19 cellular contexts compared by ENCODE assay signal in the genomic region with DNA sequence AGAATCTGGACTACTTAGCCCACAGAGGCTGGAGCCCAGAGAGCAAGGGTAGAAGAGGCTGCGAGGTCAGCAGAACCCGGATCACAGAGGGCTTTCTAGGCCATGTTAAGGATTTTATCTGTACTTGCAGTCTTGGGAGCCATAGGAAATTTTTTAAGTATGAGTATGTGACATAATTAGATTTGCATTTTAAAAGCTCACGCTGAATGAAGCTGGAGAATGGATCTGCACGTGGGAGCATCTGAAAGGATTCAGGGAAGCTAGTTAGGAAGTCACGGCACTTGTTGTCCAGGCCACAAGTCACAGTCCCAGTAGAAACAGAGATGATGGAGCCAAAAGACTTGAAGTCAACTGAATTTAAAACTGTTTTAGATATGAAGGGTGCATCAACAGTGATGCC. TPM values are rescaled to one million over a fixed set of nuclear protein-coding genes. Genes with fewer than 3 reads are reported as not detected.
DNase-seq lines count a peak whose midpoint lies in the region; ATAC-seq and TF ChIP-seq lines count a peak whose summit lies in the region.
"Had no signal": no experiment of that assay in that cellular context is flagged by ENCODE, and none has a peak within 500 bp of the region (broad histone marks: within the 10 kb centered on the region; RNA-seq: fewer than 3 reads in every experiment).

No MANE protein-coding gene starts in this region.

- H3K4me2 ChIP-seq in H9 (ENCODE audit: insufficient read depth, insufficient read length, low read length): no peak overlapping the region

- no peak overlapping the region for H3K18ac ChIP-seq in H9 (ENCODE audit: insufficient read length, low read depth, low read length)

- H2BK15ac ChIP-seq in H9 (ENCODE audit: low read depth, low read length): no peak overlapping the region

- H4K91ac ChIP-seq in H9 (ENCODE audit: insufficient read length, low read depth, low read length): no peak overlapping the region

- no peak overlapping the region for H2BK20ac ChIP-seq in H9 (ENCODE audit: low read depth, low read length, poor library complexity, severe bottlenecking)

- no peak overlapping the region for H3K27ac ChIP-seq in H9 (ENCODE audit: insufficient read length, low read depth, low read length)
- peak overlapping the region; percentile 0 for H3K27ac ChIP-seq in muscle layer of colon (ENCODE audit: low read depth, low read length)
- H3K27ac ChIP-seq in stomach smooth muscle (ENCODE audit: low read length): peak overlapping the region; percentile 24

- H4K20me1 ChIP-seq in H9 (ENCODE audit: control insufficient read depth, insufficient read depth, insufficient read length): no peaks in the 10 kb centered on the region

- H3K27me3 ChIP-seq in H9 (ENCODE audit: insufficient read depth, low read length) (no peaks in the 10 kb centered on the region), muscle layer of colon (ENCODE audit: control insufficient read depth in 1 of 2, insufficient read depth in 2 of 2, low read length in 2 of 2) (no peaks in the 10 kb centered on the region), stomach smooth muscle (ENCODE audit: control insufficient read depth in 1 of 2, insufficient read depth in 2 of 2, low read length in 2 of 2) (no peaks in the 10 kb centered on the region)

- H3K36me3 Mint-ChIP-seq in H9 (ENCODE audit: insufficient read depth in 1 of 3, low read depth in 3 of 3) (peaks cover 0 to 8% (median 6%) of the 10 kb centered on the region in 3 experiments; a peak in 4 of 7 replicates), WTC11 (0 out of 2 replicates have a peak, but pooled peaks cover 2% of the 10 kb centered on the region)
- H3K36me3 Mint-ChIP-seq in activated T-cell treated with anti-CD3 and anti-CD28 coated beads, Interleukin-2, amount 50 U/mL, for 72 hours (ENCODE audit: insufficient read depth in 2 of 2): peaks cover 0 to 2% of the 10 kb centered on the region in 2 donors

- CTCF ChIA-PET in WTC11 (lab: Charles Lee): no interaction called here

- H3K4me1 Mint-ChIP-seq in H9 (peaks cover 53 to 56% of the 10 kb centered on the region in 2 experiments), WTC11 (peaks cover 68% of the 10 kb centered on the region)
- H3K4me1 Mint-ChIP-seq in activated T-cell treated with anti-CD3 and anti-CD28 coated beads, Interleukin-2, amount 50 U/mL, for 72 hours (ENCODE audit: low read depth): no peaks in the 10 kb centered on the region

- H2BK120ac ChIP-seq in H9 (ENCODE audit: low read depth, low read length, poor library complexity, severe bottlenecking): no peak overlapping the region

- H3K79me2 ChIP-seq in H9 (ENCODE audit: insufficient read depth, low read length): peaks cover 22% of the 10 kb centered on the region; the same call in 1 of the 2 replicates

- H3K9me3 Mint-ChIP-seq in H9: no peaks in the 10 kb centered on the region
- no peaks in the 10 kb centered on the region for H3K9me3 Mint-ChIP-seq in WTC11
- H3K9me3 Mint-ChIP-seq in activated T-cell treated with anti-CD3 and anti-CD28 coated beads, Interleukin-2, amount 50 U/mL, for 72 hours: no peaks in the 10 kb centered on the region
- H3K9me3 Mint-ChIP-seq: CD4-positive, alpha-beta T cell had no signal

- peaks cover 7% of the 10 kb centered on the region for H3K36me3 ChIP-seq in muscle layer of colon (ENCODE audit: insufficient read depth, low read length)
- H3K36me3 ChIP-seq in stomach smooth muscle (ENCODE audit: control insufficient read depth in 2 of 2, insufficient read depth in 2 of 2, low read length in 2 of 2): peaks cover 0 to 6% of the 10 kb centered on the region in 2 donors

- H3K4me3 Mint-ChIP-seq in H9: no peak overlapping the region
- H3K4me3 Mint-ChIP-seq in WTC11: no peak overlapping the region
- no peak overlapping the region for H3K4me3 Mint-ChIP-seq in activated T-cell treated with anti-CD3 and anti-CD28 coated beads, Interleukin-2, amount 50 U/mL, for 72 hours
- H3K4me3 Mint-ChIP-seq: B cell; CD4-positive, alpha-beta T cell had no signal

- H4K8ac ChIP-seq in H9 (replicated peaks; ENCODE audit: insufficient read length, low read depth, low read length): no peak overlapping the region

- H3K9me3 ChIP-seq in H9 (ENCODE audit: control insufficient read depth, low read depth, low read length) (no peaks in the 10 kb centered on the region), muscle layer of colon (ENCODE audit: low read length) (no peaks in the 10 kb centered on the region), stomach smooth muscle (ENCODE audit: control insufficient read depth in 2 of 2, low read length in 2 of 2) (no peaks in the 10 kb centered on the region)

- WGBS in H9 (ENCODE audit: extremely low coverage, insufficient read length, low lambda C conversion rate): no CpG with 5 or more reads among the region's 5 CpGs

- H3K27ac Mint-ChIP-seq in H9: peak overlapping the region in 2 of 3 experiments; percentile 0 to 52; a peak in 2 of 7 replicates
- H3K27ac Mint-ChIP-seq in WTC11: peak overlapping the region; percentile 15
- H3K27ac Mint-ChIP-seq in activated T-cell treated with anti-CD3 and anti-CD28 coated beads, Interleukin-2, amount 50 U/mL, for 72 hours: no peak overlapping the region
- H3K27ac Mint-ChIP-seq: CD4-positive, alpha-beta T cell had no signal

- H3K56ac ChIP-seq in H9 (ENCODE audit: insufficient read length, low read depth, low read length): no peak overlapping the region

- H3K4me3 ChIP-seq in muscle layer of colon (ENCODE audit: low read depth in 1 of 2, low read length in 2 of 2) (no peak overlapping the region), stomach smooth muscle (ENCODE audit: low read length in 2 of 2) (no peak overlapping the region)

- no peak for ATAC-seq in WTC11
- no peak for ATAC-seq in activated T-cell treated with anti-CD3 and anti-CD28 coated beads, Interleukin-2, amount 50 U/mL, for 72 hours (replicated peaks in 1 of 2)
- ATAC-seq: HCT116, HepG2 had no signal

- H2AK5ac ChIP-seq in H9 (ENCODE audit: insufficient read length, low read length): no peak overlapping the region

- no peak overlapping the region for H4K5ac ChIP-seq in H9 (ENCODE audit: insufficient read length, low read depth, low read length)

- no peak overlapping the region for H3K23ac ChIP-seq in H9 (ENCODE audit: insufficient read length, low read depth, low read length)

- H3K4me1 ChIP-seq in H9 (ENCODE audit: insufficient read depth, low read length): peaks cover 11% of the 10 kb centered on the region
- H3K4me1 ChIP-seq in muscle layer of colon (ENCODE audit: insufficient read depth, low read length): peaks cover 76% of the 10 kb centered on the region
- peaks cover 21% of the 10 kb centered on the region for H3K4me1 ChIP-seq in stomach smooth muscle (ENCODE audit: control insufficient read depth, insufficient read depth, low read length)

- DNase-seq in H9: no peak
- DNase-seq in WTC11 (ENCODE audit: low spot score): no peak
- no peak for DNase-seq in UCSD-AML1 (lab: John Stamatoyannopoulos, UW; ENCODE audit: unreplicated experiment)
- no peak for DNase-seq in activated T-cell treated with anti-CD3 and anti-CD28 coated beads, Interleukin-2, amount 50 U/mL, for 72 hours
- no peak for DNase-seq in occipital lobe (lab: John Stamatoyannopoulos, UW)
- DNase-seq: Calu3; CD4-positive, alpha-beta T cell; Karpas-422; MM.1S; NCI-H1092 treated with DMSO at 0.1 percent for 48 hours; NCI-H1694; NCI-H2107; NCI-H69; SHP77 had no signal

- H3K23me2 ChIP-seq in H9 (ENCODE audit: insufficient read length, low read depth, low read length, poor library complexity, severe bottlenecking): no peaks in the 10 kb centered on the region

- H3K9ac ChIP-seq in H9 (ENCODE audit: extremely low read depth, insufficient read length, low read length) (no peak overlapping the region), muscle layer of colon (ENCODE audit: low read length) (no peak overlapping the region), stomach smooth muscle (ENCODE audit: low read length in 2 of 2) (no peak overlapping the region)

- POLR2A ChIA-PET in WTC11 (lab: Charles Lee): interaction anchor here (0.8 kb wide), 1 partner anchor 13 kb away, joined by 3 read pairs; no protein-coding TSS in a partner anchor

- TF ChIP-seq CTCF in H9 (conservative IDR thresholded peaks at IDR 0.05) (no peak), WTC11 (IDR thresholded peaks at IDR 0.05) (no peak)

- H3K4ac ChIP-seq in H9 (ENCODE audit: low read depth, low read length): no peak overlapping the region

- H2BK12ac ChIP-seq in H9 (ENCODE audit: insufficient read length, low read depth, low read length): no peak overlapping the region

- no peak overlapping the region for H2AFZ ChIP-seq in H9 (ENCODE audit: low read length)

- H3K79me1 ChIP-seq in H9 (ENCODE audit: insufficient read depth, low read depth, low read length, poor library complexity, severe bottlenecking): peaks cover 10% of the 10 kb centered on the region

- no peak overlapping the region for H3K14ac ChIP-seq in H9 (ENCODE audit: insufficient read depth, low read length)

- no peak overlapping the region for H2BK5ac ChIP-seq in H9 (ENCODE audit: insufficient read length, low read length)

- H3K27me3 Mint-ChIP-seq in H9 (ENCODE audit: low read depth) (no peaks in the 10 kb centered on the region), WTC11 (ENCODE audit: low read depth) (no peaks in the 10 kb centered on the region)
- H3K27me3 Mint-ChIP-seq in activated T-cell treated with anti-CD3 and anti-CD28 coated beads, Interleukin-2, amount 50 U/mL, for 72 hours (ENCODE audit: low read depth): no peaks in the 10 kb centered on the region
- H3K27me3 Mint-ChIP-seq: B cell; CD4-positive, alpha-beta T cell had no signal

- no peak overlapping the region for H3T11ph ChIP-seq in H9 (ENCODE audit: low read length)

TF ChIP-seq in WTC11, 78 proteins besides CTCF, POLR2A, EP300 and RAD21 (continues in another document):
- TF ChIP-seq, protein P1, sequence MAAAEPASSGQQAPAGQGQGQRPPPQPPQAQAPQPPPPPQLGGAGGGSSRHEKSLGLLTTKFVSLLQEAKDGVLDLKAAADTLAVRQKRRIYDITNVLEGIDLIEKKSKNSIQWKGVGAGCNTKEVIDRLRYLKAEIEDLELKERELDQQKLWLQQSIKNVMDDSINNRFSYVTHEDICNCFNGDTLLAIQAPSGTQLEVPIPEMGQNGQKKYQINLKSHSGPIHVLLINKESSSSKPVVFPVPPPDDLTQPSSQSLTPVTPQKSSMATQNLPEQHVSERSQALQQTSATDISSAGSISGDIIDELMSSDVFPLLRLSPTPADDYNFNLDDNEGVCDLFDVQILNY (CRISPR knock-in tag; IDR thresholded peaks at IDR 0.05): no peak
- TF ChIP-seq CREB1 (CRISPR knock-in tag; IDR thresholded peaks at IDR 0.05) (no peak), ZNF671 (CRISPR knock-in tag; IDR thresholded peaks at IDR 0.05) (no peak), NR3C1 (CRISPR knock-in tag; conservative IDR thresholded peaks at IDR 0.05; ENCODE audit: low read depth) (no peak)

RNA-seq across cellular contexts. Expression of a gene that starts 14.1 kb away (rescaled TPM):
- 154 and 164 TPM in 2 replicates for total RNA-seq in H9 (2021)
- 108 to 114 TPM (median 113 TPM) in 3 replicates for total RNA-seq in WTC11 (2021)
- total RNA-seq in activated T-cell treated with anti-CD3 and anti-CD28 coated beads, Interleukin-2, amount 50 U/mL, for 72 hours: 10 to 100 TPM; 35.6 to 38.3 TPM
- 166 TPM for total RNA-seq in occipital lobe
